11 cellular contexts compared by ENCODE assay signal in genomic region chr11:130087294-130087926, GRCh38. TPM values are rescaled to one million over a fixed set of nuclear protein-coding genes. Genes with fewer than 3 reads are reported as not detected.
DNase-seq lines count a peak whose midpoint lies in the region; ATAC-seq and TF ChIP-seq lines count a peak whose summit lies in the region.
"Had no signal": no experiment of that assay in that cellular context is flagged by ENCODE, and none has a peak within 500 bp of the region (broad histone marks: within the 10 kb centered on the region; RNA-seq: fewer than 3 reads in every experiment).

No MANE protein-coding gene starts in this region.

- H3K4me1 ChIP-seq in neuronal stem cell (ENCODE audit: control insufficient read depth in 2 of 2, insufficient read depth in 1 of 2, low read depth in 1 of 2, low read length in 2 of 2) = peaks cover 0 to 20% of the 10 kb centered on the region in 2 donors
- H3K4me1 ChIP-seq in gastroesophageal sphincter = peaks cover 4 to 41% (median 6%) of the 10 kb centered on the region in 3 donors

- H3K4me3 ChIP-seq in choroid plexus epithelial cell (ENCODE audit: low read depth, low read length) (no peak overlapping the region), neuronal stem cell (ENCODE audit: low read length in 2 of 2) (no peak overlapping the region), gastroesophageal sphincter (no peak overlapping the region)

- TF ChIP-seq CTCF in choroid plexus epithelial cell (conservative IDR thresholded peaks at IDR 0.05; ENCODE audit: low read depth, low read length) (no peak), gastroesophageal sphincter (IDR thresholded peaks at IDR 0.05) (no peak)

- H2AK5ac ChIP-seq in neuronal stem cell (ENCODE audit: low read depth, low read length) = no peak overlapping the region

- peaks cover 0 to 16% of the 10 kb centered on the region in 2 donors for H3K36me3 ChIP-seq in neuronal stem cell (replicated peaks in 1 of 2; ENCODE audit: control insufficient read depth in 2 of 2, insufficient read depth in 2 of 2, low read length in 2 of 2)
- peaks cover 0 to 3% of the 10 kb centered on the region in 2 donors for H3K36me3 ChIP-seq in gastroesophageal sphincter

- no peak overlapping the region for H3K23ac ChIP-seq in neuronal stem cell (ENCODE audit: low read depth, low read length, poor library complexity)

- H3K27ac ChIP-seq in neuronal stem cell (replicated peaks; ENCODE audit: low read length) (peak overlapping the region; percentile 56), gastroesophageal sphincter (no peak overlapping the region)

- H3K79me1 ChIP-seq in neuronal stem cell (ENCODE audit: low read depth, low read length) = peaks cover 2% of the 10 kb centered on the region

- H2BK12ac ChIP-seq in neuronal stem cell (ENCODE audit: low read length) = no peak overlapping the region

- H3K4me2 ChIP-seq in neuronal stem cell (ENCODE audit: insufficient read depth, low read length, poor library complexity, severe bottlenecking) = no peak overlapping the region

- H2BK15ac ChIP-seq in neuronal stem cell (ENCODE audit: low read length) = no peak overlapping the region

- H2BK120ac ChIP-seq in neuronal stem cell (ENCODE audit: low read depth, low read length) = no peak overlapping the region

- H3K27me3 ChIP-seq in neuronal stem cell (ENCODE audit: control insufficient read depth in 3 of 3, insufficient read depth in 3 of 3, low read depth in 1 of 3, low read length in 3 of 3) (no peaks in the 10 kb centered on the region), gastroesophageal sphincter (no peaks in the 10 kb centered on the region)

- no peak overlapping the region for H3K9ac ChIP-seq in neuronal stem cell (ENCODE audit: low read depth, low read length, poor library complexity)

- no peak overlapping the region for H2AFZ ChIP-seq in neuronal stem cell (ENCODE audit: low read length)

- no peak overlapping the region for H4K91ac ChIP-seq in neuronal stem cell (ENCODE audit: low read depth, low read length, poor library complexity)

- H3K18ac ChIP-seq in neuronal stem cell (ENCODE audit: low read length) = no peak overlapping the region

- ATAC-seq in GM19372 (IDR thresholded peaks at IDR 0.05; ENCODE audit: low read depth, unreplicated experiment) (peak; percentile 98), HG03064 (IDR thresholded peaks at IDR 0.05; ENCODE audit: low read depth, unreplicated experiment) (peak; percentile 98), gastroesophageal sphincter (no peak)

- peaks cover 0 to 22% of the 10 kb centered on the region in 2 donors for H3K9me3 ChIP-seq in neuronal stem cell (replicated peaks in 1 of 2; ENCODE audit: control insufficient read depth in 2 of 2, insufficient read depth in 1 of 2, low read depth in 1 of 2, low read length in 2 of 2)
- no peaks in the 10 kb centered on the region for H3K9me3 ChIP-seq in gastroesophageal sphincter

- no peak overlapping the region for H3K14ac ChIP-seq in neuronal stem cell (ENCODE audit: low read length)

- no CpG with 5 or more reads among the region's 7 CpGs for WGBS in neuronal stem cell (ENCODE audit: extremely low coverage in 2 of 2, insufficient read length in 2 of 2, insufficient replicate concordance in 1 of 2), 2 donors
- 73 to 86% methylated on average over 7 of the region's 7 CpGs for WGBS in gastroesophageal sphincter (ENCODE audit: low coverage in 1 of 2), 2 donors

- H3K4ac ChIP-seq in neuronal stem cell (ENCODE audit: low read length) = no peak overlapping the region

- DNase-seq in choroid plexus epithelial cell (ENCODE audit: low read depth) (peak; percentile 9), neuronal stem cell (ENCODE audit: low spot score) (no peak), NCI-H345 treated with DMSO at 0.1 percent for 48 hours (lab: John Stamatoyannopoulos, UW; ENCODE audit: unreplicated experiment) (no peak)
- no peak for DNase-seq in activated CD4-positive, alpha-beta T cell treated with anti-CD3 and anti-CD28 coated beads, Interleukin-2, amount 50 U/mL, for 1 hour
- DNase-seq: activated CD4-positive, alpha-beta T cell treated with anti-CD3 and anti-CD28 coated beads for 4 hours; activated effector memory CD4-positive, alpha-beta T cell treated with anti-CD3 and anti-CD28 coated beads, Interleukin-2, amount 50 U/mL, for 16 hours; NCI-H446; nephron progenitor cell had no signal

- H2BK5ac ChIP-seq in neuronal stem cell (ENCODE audit: low read length) = no peak overlapping the region

- H4K8ac ChIP-seq in neuronal stem cell (ENCODE audit: low read depth, low read length) = no peak overlapping the region

- TF ChIP-seq POLR2A in gastroesophageal sphincter (IDR thresholded peaks at IDR 0.05) = no peak

- TF ChIP-seq EP300 in gastroesophageal sphincter (IDR thresholded peaks at IDR 0.05) = no peak

RNA-seq across cellular contexts. Expression of gene APLP2, which starts 17.7 kb away (rescaled TPM):
- 210 TPM for polyA plus RNA-seq in neuronal stem cell (2013, experiment 1 of 2)
- polyA plus RNA-seq in neuronal stem cell (2013, experiment 2 of 2) = 208 TPM
- total RNA-seq in gastroesophageal sphincter = 100 to 1,000 TPM; 386 to 533 (median 452) TPM
